In genomic region chr15:68383161-68384074, GRCh38 we compare ENCODE assay signal across 8 cellular contexts. TPM values are rescaled to one million over a fixed set of nuclear protein-coding genes. Genes with fewer than 3 reads are reported as not detected.
DNase-seq lines count a peak whose midpoint lies in the region; ATAC-seq and TF ChIP-seq lines count a peak whose summit lies in the region.

No MANE protein-coding gene starts in this region.

- H3K27ac Mint-ChIP-seq in naive thymus-derived CD4-positive, alpha-beta T cell = peak overlapping the region in 1 of 9 donors; percentile 66

- POLR2A ChIA-PET in naive thymus-derived CD4-positive, alpha-beta T cell (lab: Charles Lee) = interaction anchor here (0.6 kb wide), 2 partner anchors 10 to 77 kb away, joined by 3 to 4 read pairs; no protein-coding TSS in a partner anchor

- H3K9me3 ChIP-seq in esophagus squamous epithelium = no peaks in the 10 kb centered on the region
- no peaks in the 10 kb centered on the region for H3K9me3 ChIP-seq in naive thymus-derived CD4-positive, alpha-beta T cell (ENCODE audit: control insufficient read depth in 2 of 3, low read length in 3 of 3)

- peak in 5 of 6 experiments; percentile 53 to 75 (median 72) for TF ChIP-seq CTCF in esophagus squamous epithelium (IDR thresholded peaks at IDR 0.05)

- peaks cover 11 to 26% (median 14%) of the 10 kb centered on the region in 7 donors for H3K4me1 Mint-ChIP-seq in naive thymus-derived CD4-positive, alpha-beta T cell

- H3K27ac ChIP-seq in esophagus squamous epithelium = no peak overlapping the region
- no peak overlapping the region for H3K27ac ChIP-seq in naive thymus-derived CD4-positive, alpha-beta T cell (ENCODE audit: low read depth, low read length)

- DNase-seq in activated CD4-positive, CD25-positive, alpha-beta regulatory T cell treated with anti-CD3 and anti-CD28 coated beads, Interleukin-2, amount 50 U/mL, for 16 hours (ENCODE audit: low read depth, low spot score) = peak; percentile 9
- no peak for DNase-seq in activated CD4-positive, CD25-positive, alpha-beta regulatory T cell (lab: John Stamatoyannopoulos, UW)
- peak; percentile 55 for DNase-seq in MV-4-11 (lab: John Stamatoyannopoulos, UW)
- DNase-seq in activated CD4-positive, alpha-beta T cell treated with anti-CD3 and anti-CD28 coated beads, Interleukin-2, amount 50 U/mL, for 48 hours = peak; percentile 26 to 32
- no peak for DNase-seq in esophagus squamous epithelium (lab: John Stamatoyannopoulos, UW)
- DNase-seq in naive thymus-derived CD4-positive, alpha-beta T cell = peak in 8 of 9 donors; percentile 25 to 60 (median 36)

- peaks cover 0 to 2% (median 0%) of the 10 kb centered on the region in 5 donors for H3K36me3 Mint-ChIP-seq in naive thymus-derived CD4-positive, alpha-beta T cell

- CTCF ChIA-PET in naive thymus-derived CD4-positive, alpha-beta T cell (lab: Charles Lee) = interaction anchor here (0.6 to 1.8 kb wide), 8 partner anchors 12 to 138 kb away, joined by 3 to 11 read pairs (median 6); no protein-coding TSS in a partner anchor

- no peak overlapping the region for H3K4me3 ChIP-seq in esophagus squamous epithelium
- no peak overlapping the region for H3K4me3 ChIP-seq in naive thymus-derived CD4-positive, alpha-beta T cell (ENCODE audit: low read length)

- no peak for TF ChIP-seq POLR2A in esophagus squamous epithelium (IDR thresholded peaks at IDR 0.05)

- intact Hi-C loops in esophagus squamous epithelium (cut with DNase I) = loop anchor here (10.0 kb wide), 1 partner anchor 129 kb away; no protein-coding TSS in a partner anchor
- intact Hi-C loops in naive thymus-derived CD4-positive, alpha-beta T cell (cut with micrococcal nuclease) = loop anchor here (1.0 to 5.0 kb wide), 5 partner anchors 55 to 130 kb away; no protein-coding TSS in a partner anchor

- peak; percentile 88 for ATAC-seq in naive thymus-derived CD4-positive, alpha-beta T cell
- ATAC-seq in HG03571 (IDR thresholded peaks at IDR 0.05; ENCODE audit: unreplicated experiment) (no peak), GM21360 (IDR thresholded peaks at IDR 0.05; ENCODE audit: unreplicated experiment) (no peak)

- no peak overlapping the region for H3K4me3 Mint-ChIP-seq in naive thymus-derived CD4-positive, alpha-beta T cell

- peaks cover 0 to 7% (median 0%) of the 10 kb centered on the region in 11 donors for H3K9me3 Mint-ChIP-seq in naive thymus-derived CD4-positive, alpha-beta T cell

- peaks cover 0 to 5% (median 0%) of the 10 kb centered on the region in 3 donors for H3K4me1 ChIP-seq in esophagus squamous epithelium
- H3K4me1 ChIP-seq in naive thymus-derived CD4-positive, alpha-beta T cell (ENCODE audit: control insufficient read depth in 2 of 2, insufficient read depth in 2 of 2, low read length in 2 of 2) = peaks cover 0 to 7% of the 10 kb centered on the region in 2 donors

- WGBS in esophagus squamous epithelium, 2 donors = 76 to 78% methylated on average over 9 to 10 of the region's 12 CpGs

- no peaks in the 10 kb centered on the region for H3K27me3 Mint-ChIP-seq in naive thymus-derived CD4-positive, alpha-beta T cell

- no peaks in the 10 kb centered on the region for H3K36me3 ChIP-seq in esophagus squamous epithelium
- H3K36me3 ChIP-seq in naive thymus-derived CD4-positive, alpha-beta T cell (ENCODE audit: control insufficient read depth in 2 of 3, insufficient read depth in 3 of 3, low read length in 3 of 3) = no peaks in the 10 kb centered on the region

- peaks cover 0 to 19% (median 0%) of the 10 kb centered on the region in 4 donors for H3K27me3 ChIP-seq in esophagus squamous epithelium
- no peaks in the 10 kb centered on the region for H3K27me3 ChIP-seq in naive thymus-derived CD4-positive, alpha-beta T cell (ENCODE audit: control insufficient read depth in 2 of 2, insufficient read depth in 2 of 2, low read length in 2 of 2)

RNA-seq across cellular contexts. Expression of gene ITGA11, which starts 48.5 kb away (rescaled TPM):
- total RNA-seq in esophagus squamous epithelium = 1 to 10 TPM in 2 of 4 donors, under 1 TPM in 2; 0.19 to 2.9 (median 0.81) TPM
- 1 to 10 TPM in 1 of 5 experiments, under 1 TPM in 3, not detected in 1; 0.03 to 1.1 (median 0.15) TPM for total RNA-seq in naive thymus-derived CD4-positive, alpha-beta T cell
- polyA plus RNA-seq in naive thymus-derived CD4-positive, alpha-beta T cell = under 1 TPM in 1 of 2 donors, not detected in 1; 0.02 TPM

Comparison
In these comparisons a context has a peak if more than half of its experiments do, and no peak if none do; other contexts are left out.
1. DNase-seq: peak in activated CD4-positive, CD25-positive, alpha-beta regulatory T cell treated with anti-CD3 and anti-CD28 coated beads, Interleukin-2, amount 50 U/mL, for 16 hours (single experiment), MV-4-11 (single experiment), activated CD4-positive, alpha-beta T cell treated with anti-CD3 and anti-CD28 coated beads, Interleukin-2, amount 50 U/mL, for 48 hours (2 of 2) and naive thymus-derived CD4-positive, alpha-beta T cell (8 of 9); none in activated CD4-positive, CD25-positive, alpha-beta regulatory T cell (0 of 4) and esophagus squamous epithelium (single experiment).